Comparison of ENCODE assay signal across 1 cellular context in the genomic region with DNA sequence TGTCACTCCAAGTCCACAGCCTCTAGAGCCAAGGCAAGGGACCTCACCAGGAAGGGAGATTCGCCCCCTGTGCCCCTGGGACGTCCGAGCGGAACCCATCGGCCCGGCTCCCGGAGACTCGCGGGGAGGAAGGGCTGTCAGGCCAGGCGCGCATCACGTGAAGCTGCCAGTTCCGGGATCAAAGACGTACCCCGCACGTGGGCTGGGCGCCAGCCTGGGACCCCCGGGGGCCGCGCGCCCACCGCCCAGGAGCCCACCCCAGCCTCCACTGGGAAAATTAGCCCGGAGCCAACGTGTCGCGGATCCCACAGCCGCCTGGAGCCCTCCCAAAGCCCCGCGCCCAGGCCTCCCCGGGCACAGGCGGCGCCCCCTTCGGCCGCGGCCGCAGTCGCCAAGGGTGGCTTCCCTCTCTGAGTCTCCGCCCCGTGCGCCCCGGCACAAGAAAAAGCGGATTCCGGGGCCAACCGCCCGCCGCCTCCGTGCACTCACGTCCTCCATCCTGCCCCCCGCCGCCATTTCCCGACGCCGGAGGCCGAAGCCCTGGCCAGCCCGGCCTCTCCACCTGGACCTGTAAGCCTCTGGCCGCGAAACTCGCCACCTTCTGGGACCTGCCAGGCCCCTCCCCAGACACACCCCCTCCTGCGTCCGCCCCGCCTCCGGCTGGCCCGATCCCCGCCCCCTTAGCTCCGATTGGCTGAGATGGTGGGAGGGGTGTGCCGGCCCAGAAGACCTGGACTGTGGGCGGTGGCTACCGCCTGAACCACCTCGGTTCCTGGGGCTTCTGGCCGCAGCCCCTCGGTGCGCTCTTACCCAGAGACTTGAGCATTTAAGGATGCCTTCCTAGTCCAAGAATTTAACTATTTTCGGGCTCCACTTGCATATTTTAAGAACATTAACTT.
TF ChIP-seq lines count a peak whose summit lies in the region.

A gene (minus strand): TSS at position 603 of the 899 bp plus-strand sequence. CDS start 87 bp downstream, at position 516.

TF ChIP-seq in K562, 482 proteins besides CTCF, POLR2A, EP300 and RAD21 (continued from another document and continues in another):
- TF ChIP-seq, protein P1, sequence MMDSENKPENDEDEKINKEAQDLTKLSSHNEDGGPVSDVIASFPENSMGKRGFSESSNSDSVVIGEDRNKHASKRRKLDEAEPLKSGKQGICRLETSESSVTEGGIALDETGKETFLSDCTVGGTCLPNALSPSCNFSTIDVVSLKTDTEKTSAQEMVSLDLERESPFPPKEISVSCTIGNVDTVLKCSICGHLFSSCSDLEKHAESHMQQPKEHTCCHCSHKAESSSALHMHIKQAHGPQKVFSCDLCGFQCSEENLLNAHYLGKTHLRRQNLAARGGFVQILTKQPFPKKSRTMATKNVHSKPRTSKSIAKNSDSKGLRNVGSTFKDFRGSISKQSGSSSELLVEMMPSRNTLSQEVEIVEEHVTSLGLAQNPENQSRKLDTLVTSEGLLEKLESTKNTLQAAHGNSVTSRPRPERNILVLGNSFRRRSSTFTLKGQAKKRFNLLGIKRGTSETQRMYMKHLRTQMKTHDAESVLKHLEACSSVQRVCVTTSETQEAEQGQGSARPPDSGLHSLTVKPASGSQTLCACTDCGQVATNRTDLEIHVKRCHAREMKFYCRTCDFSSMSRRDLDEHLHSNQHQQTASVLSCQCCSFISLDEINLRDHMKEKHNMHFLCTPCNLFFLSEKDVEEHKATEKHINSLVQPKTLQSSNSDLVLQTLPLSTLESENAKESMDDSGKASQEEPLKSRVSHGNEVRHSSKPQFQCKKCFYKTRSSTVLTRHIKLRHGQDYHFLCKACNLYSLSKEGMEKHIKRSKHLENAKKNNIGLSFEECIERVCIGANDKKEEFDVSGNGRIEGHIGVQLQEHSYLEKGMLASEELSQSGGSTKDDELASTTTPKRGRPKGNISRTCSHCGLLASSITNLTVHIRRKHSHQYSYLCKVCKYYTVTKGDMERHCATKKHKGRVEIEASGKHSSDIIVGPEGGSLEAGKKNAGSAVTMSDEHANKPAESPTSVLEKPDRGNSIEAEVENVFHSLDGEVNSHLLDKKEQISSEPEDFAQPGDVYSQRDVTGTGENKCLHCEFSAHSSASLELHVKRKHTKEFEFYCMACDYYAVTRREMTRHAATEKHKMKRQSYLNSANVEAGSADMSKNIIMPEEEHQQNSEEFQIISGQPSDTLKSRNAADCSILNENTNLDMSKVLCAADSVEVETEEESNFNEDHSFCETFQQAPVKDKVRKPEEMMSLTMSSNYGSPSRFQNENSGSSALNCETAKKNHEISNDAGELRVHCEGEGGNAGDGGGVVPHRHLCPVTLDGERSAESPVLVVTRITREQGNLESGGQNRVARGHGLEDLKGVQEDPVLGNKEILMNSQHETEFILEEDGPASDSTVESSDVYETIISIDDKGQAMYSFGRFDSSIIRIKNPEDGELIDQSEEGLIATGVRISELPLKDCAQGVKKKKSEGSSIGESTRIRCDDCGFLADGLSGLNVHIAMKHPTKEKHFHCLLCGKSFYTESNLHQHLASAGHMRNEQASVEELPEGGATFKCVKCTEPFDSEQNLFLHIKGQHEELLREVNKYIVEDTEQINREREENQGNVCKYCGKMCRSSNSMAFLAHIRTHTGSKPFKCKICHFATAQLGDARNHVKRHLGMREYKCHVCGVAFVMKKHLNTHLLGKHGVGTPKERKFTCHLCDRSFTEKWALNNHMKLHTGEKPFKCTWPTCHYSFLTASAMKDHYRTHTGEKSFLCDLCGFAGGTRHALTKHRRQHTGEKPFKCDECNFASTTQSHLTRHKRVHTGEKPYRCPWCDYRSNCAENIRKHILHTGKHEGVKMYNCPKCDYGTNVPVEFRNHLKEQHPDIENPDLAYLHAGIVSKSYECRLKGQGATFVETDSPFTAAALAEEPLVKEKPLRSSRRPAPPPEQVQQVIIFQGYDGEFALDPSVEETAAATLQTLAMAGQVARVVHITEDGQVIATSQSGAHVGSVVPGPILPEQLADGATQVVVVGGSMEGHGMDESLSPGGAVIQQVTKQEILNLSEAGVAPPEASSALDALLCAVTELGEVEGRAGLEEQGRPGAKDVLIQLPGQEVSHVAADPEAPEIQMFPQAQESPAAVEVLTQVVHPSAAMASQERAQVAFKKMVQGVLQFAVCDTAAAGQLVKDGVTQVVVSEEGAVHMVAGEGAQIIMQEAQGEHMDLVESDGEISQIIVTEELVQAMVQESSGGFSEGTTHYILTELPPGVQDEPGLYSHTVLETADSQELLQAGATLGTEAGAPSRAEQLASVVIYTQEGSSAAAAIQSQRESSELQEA (IDR thresholded peaks at IDR 0.05; ENCODE audit: low read depth), result no peak
- TF ChIP-seq, protein P2, sequence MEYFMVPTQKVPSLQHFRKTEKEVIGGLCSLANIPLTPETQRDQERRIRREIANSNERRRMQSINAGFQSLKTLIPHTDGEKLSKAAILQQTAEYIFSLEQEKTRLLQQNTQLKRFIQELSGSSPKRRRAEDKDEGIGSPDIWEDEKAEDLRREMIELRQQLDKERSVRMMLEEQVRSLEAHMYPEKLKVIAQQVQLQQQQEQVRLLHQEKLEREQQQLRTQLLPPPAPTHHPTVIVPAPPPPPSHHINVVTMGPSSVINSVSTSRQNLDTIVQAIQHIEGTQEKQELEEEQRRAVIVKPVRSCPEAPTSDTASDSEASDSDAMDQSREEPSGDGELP (CRISPR knock-in tag; IDR thresholded peaks at IDR 0.05; ENCODE audit: borderline replicate concordance), result peak; percentile 24; the same call in 1 of the 2 replicates
- TF ChIP-seq EP400 (IDR thresholded peaks at IDR 0.05), result peak; percentile 92
- peak; percentile 83 for TF ChIP-seq NFYB (IDR thresholded peaks at IDR 0.05; ENCODE audit: extremely low read depth, insufficient read length)
- TF ChIP-seq PML (IDR thresholded peaks at IDR 0.05; ENCODE audit: low read length), result peak; percentile 47; the same call in 1 of the 2 replicates
- TF ChIP-seq ARHGAP35 (IDR thresholded peaks at IDR 0.05; ENCODE audit: partially characterized antibody), result no peak
- TF ChIP-seq NBN (IDR thresholded peaks at IDR 0.05; ENCODE audit: low read depth), result no peak
- TF ChIP-seq ZNF707 (CRISPR knock-in tag; conservative IDR thresholded peaks at IDR 0.05), result no peak
- peak; percentile 72 for TF ChIP-seq LCOR (CRISPR knock-in tag; IDR thresholded peaks at IDR 0.05)
- TF ChIP-seq, protein P3, sequence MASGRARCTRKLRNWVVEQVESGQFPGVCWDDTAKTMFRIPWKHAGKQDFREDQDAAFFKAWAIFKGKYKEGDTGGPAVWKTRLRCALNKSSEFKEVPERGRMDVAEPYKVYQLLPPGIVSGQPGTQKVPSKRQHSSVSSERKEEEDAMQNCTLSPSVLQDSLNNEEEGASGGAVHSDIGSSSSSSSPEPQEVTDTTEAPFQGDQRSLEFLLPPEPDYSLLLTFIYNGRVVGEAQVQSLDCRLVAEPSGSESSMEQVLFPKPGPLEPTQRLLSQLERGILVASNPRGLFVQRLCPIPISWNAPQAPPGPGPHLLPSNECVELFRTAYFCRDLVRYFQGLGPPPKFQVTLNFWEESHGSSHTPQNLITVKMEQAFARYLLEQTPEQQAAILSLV (tag; IDR thresholded peaks at IDR 0.05), result no peak
- TF ChIP-seq, protein P4, sequence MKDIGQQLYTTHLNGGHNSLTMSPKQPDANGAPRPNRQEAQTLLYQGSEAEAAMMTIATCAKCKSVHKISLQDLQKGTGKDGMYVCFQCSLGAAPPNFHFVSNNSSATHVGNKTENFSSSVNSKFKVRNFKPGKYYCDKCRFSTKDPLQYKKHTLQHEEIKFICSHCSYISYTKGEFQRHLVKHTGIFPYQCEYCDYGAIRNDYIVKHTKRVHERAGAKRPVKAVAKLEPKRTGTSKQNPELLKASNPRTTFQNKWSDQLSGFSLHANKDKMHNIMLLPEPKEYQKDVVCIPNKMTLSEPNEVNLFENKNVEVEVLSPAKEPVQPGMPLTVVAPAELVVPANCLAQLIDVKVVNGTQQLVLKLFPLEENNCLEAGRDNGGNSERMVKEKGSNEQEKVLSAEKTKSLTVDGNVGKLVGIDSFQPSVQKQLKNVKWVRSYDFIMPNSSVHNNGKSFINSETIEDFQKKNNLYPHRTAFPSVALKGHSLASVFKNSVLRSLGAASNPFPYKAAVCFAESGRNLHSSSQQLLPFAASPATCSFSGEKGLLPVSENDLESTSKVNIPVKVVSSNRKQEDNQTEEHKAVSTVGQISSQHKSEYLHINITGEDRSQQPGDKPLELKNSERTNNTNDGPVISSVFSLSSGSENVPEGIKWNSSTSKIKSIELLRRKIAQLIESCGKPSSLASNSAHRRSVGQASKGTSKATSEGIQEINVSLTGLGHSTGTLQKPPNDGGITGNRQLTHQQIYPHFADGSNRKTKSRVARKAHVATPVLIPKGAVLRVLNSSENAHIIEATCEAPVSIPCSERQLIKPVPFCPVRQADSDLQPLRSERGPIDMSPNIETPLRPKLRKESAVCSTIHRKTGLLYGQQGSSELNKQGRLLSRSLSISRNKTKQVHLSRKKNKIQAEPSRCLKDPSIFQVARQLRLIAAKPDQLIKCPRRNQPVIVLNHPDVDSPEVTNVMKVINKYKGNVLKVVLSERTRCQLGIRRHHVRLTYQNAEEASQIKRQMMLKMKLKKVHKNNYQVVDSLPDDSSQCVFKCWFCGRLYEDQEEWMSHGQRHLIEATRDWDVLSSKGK (CRISPR knock-in tag; IDR thresholded peaks at IDR 0.05), result no peak
- TF ChIP-seq TSC22D4 (tag; IDR thresholded peaks at IDR 0.05), result no peak
- no peak for TF ChIP-seq RBM25 (IDR thresholded peaks at IDR 0.05; ENCODE audit: low read depth, low read length, severe bottlenecking)
- peak; percentile 84; the same call in 1 of the 2 replicates for TF ChIP-seq PHF8 (IDR thresholded peaks at IDR 0.05; ENCODE audit: borderline replicate concordance, low read length)
- peak; percentile 58 for TF ChIP-seq CHD1 (IDR thresholded peaks at IDR 0.05; ENCODE audit: low read length)
- TF ChIP-seq, protein P5, sequence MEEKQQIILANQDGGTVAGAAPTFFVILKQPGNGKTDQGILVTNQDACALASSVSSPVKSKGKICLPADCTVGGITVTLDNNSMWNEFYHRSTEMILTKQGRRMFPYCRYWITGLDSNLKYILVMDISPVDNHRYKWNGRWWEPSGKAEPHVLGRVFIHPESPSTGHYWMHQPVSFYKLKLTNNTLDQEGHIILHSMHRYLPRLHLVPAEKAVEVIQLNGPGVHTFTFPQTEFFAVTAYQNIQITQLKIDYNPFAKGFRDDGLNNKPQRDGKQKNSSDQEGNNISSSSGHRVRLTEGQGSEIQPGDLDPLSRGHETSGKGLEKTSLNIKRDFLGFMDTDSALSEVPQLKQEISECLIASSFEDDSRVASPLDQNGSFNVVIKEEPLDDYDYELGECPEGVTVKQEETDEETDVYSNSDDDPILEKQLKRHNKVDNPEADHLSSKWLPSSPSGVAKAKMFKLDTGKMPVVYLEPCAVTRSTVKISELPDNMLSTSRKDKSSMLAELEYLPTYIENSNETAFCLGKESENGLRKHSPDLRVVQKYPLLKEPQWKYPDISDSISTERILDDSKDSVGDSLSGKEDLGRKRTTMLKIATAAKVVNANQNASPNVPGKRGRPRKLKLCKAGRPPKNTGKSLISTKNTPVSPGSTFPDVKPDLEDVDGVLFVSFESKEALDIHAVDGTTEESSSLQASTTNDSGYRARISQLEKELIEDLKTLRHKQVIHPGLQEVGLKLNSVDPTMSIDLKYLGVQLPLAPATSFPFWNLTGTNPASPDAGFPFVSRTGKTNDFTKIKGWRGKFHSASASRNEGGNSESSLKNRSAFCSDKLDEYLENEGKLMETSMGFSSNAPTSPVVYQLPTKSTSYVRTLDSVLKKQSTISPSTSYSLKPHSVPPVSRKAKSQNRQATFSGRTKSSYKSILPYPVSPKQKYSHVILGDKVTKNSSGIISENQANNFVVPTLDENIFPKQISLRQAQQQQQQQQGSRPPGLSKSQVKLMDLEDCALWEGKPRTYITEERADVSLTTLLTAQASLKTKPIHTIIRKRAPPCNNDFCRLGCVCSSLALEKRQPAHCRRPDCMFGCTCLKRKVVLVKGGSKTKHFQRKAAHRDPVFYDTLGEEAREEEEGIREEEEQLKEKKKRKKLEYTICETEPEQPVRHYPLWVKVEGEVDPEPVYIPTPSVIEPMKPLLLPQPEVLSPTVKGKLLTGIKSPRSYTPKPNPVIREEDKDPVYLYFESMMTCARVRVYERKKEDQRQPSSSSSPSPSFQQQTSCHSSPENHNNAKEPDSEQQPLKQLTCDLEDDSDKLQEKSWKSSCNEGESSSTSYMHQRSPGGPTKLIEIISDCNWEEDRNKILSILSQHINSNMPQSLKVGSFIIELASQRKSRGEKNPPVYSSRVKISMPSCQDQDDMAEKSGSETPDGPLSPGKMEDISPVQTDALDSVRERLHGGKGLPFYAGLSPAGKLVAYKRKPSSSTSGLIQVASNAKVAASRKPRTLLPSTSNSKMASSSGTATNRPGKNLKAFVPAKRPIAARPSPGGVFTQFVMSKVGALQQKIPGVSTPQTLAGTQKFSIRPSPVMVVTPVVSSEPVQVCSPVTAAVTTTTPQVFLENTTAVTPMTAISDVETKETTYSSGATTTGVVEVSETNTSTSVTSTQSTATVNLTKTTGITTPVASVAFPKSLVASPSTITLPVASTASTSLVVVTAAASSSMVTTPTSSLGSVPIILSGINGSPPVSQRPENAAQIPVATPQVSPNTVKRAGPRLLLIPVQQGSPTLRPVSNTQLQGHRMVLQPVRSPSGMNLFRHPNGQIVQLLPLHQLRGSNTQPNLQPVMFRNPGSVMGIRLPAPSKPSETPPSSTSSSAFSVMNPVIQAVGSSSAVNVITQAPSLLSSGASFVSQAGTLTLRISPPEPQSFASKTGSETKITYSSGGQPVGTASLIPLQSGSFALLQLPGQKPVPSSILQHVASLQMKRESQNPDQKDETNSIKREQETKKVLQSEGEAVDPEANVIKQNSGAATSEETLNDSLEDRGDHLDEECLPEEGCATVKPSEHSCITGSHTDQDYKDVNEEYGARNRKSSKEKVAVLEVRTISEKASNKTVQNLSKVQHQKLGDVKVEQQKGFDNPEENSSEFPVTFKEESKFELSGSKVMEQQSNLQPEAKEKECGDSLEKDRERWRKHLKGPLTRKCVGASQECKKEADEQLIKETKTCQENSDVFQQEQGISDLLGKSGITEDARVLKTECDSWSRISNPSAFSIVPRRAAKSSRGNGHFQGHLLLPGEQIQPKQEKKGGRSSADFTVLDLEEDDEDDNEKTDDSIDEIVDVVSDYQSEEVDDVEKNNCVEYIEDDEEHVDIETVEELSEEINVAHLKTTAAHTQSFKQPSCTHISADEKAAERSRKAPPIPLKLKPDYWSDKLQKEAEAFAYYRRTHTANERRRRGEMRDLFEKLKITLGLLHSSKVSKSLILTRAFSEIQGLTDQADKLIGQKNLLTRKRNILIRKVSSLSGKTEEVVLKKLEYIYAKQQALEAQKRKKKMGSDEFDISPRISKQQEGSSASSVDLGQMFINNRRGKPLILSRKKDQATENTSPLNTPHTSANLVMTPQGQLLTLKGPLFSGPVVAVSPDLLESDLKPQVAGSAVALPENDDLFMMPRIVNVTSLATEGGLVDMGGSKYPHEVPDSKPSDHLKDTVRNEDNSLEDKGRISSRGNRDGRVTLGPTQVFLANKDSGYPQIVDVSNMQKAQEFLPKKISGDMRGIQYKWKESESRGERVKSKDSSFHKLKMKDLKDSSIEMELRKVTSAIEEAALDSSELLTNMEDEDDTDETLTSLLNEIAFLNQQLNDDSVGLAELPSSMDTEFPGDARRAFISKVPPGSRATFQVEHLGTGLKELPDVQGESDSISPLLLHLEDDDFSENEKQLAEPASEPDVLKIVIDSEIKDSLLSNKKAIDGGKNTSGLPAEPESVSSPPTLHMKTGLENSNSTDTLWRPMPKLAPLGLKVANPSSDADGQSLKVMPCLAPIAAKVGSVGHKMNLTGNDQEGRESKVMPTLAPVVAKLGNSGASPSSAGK (IDR thresholded peaks at IDR 0.05), result peak; percentile 66; the same call in 1 of the 2 replicates
- no peak for TF ChIP-seq RNF2 (IDR thresholded peaks at IDR 0.05)
- no peak for TF ChIP-seq NR4A1 (CRISPR knock-in tag; IDR thresholded peaks at IDR 0.05)
- peak; percentile 51; the same call in 1 of the 2 replicates for TF ChIP-seq NR4A1 (tag; IDR thresholded peaks at IDR 0.05)
